14 cellular contexts compared by ENCODE assay signal in genomic region chr3:139591186-139591585, GRCh38. TPM values are rescaled to one million over a fixed set of nuclear protein-coding genes. Genes with fewer than 3 reads are reported as not detected.
"Had no signal": no experiment of that assay in that cellular context is flagged by ENCODE, and none has a peak within 500 bp of the region (broad histone marks: within the 10 kb centered on the region; RNA-seq: fewer than 3 reads in every experiment).

No MANE protein-coding gene starts in this region.

RNA-seq across cellular contexts. Expression of gene RBP1, which starts 51.6 kb away (rescaled TPM):
- total RNA-seq: activated B cell treated with CpG ODN at 0.5 μM for 24 hours; activated CD4-positive, alpha-beta memory T cell treated with anti-CD3 and anti-CD28 coated beads for 36 hours; activated CD4-positive, alpha-beta T cell treated with anti-CD3 and anti-CD28 coated beads, Interleukin-2, amount 10 ng/mL, durations not matched to agents 24 days and 14 days; activated CD8-positive, alpha-beta memory T cell treated with anti-CD3 and anti-CD28 coated beads for 36 hours; activated CD8-positive, alpha-beta T cell treated with anti-CD3 and anti-CD28 coated beads for 36 hours; activated naive CD4-positive, alpha-beta T cell treated with anti-CD3 and anti-CD28 coated beads for 36 hours; activated naive CD4-positive, alpha-beta T cell treated with anti-CD3 and anti-CD28 coated beads, Interleukin-2, amount 50 U/mL, for 72 hours; activated naive CD8-positive, alpha-beta T cell treated with anti-CD3 and anti-CD28 coated beads for 36 hours; activated T-cell treated with anti-CD3 and anti-CD28 coated beads, Interleukin-2, amount 50 U/mL, for 72 hours; activated T-helper 1 cell treated with anti-CD3 and anti-CD28 coated beads, Interleukin-12 subunit alpha, Interleukin-12 subunit beta, Interleukin-2, Interleukin-4 antibody, amounts not matched to agents 30 ng/mL and 10 ng/mL and 1 ng/mL, durations not matched to agents 14 hours and 24 hours and 36 hours; activated T-helper 17 cell treated with anti-CD3 and anti-CD28 coated beads, Interleukin-2, amount 50 U/mL, for 72 hours; T-helper 1 cell treated with Interleukin-12 subunit alpha and Interleukin-12 subunit beta and Interleukin-4 antibody, amounts not matched to agents 30 ng/mL and 1 ng/mL, for 36 hours; T-helper 17 cell; T-helper 2 cell treated with Interferon-gamma antibody and Interleukin-4, amounts not matched to agents 100 ng/mL and 5 ng/mL, for 36 hours had no signal
